Comparison of ENCODE assay signal across 21 cellular contexts in the genomic region with DNA sequence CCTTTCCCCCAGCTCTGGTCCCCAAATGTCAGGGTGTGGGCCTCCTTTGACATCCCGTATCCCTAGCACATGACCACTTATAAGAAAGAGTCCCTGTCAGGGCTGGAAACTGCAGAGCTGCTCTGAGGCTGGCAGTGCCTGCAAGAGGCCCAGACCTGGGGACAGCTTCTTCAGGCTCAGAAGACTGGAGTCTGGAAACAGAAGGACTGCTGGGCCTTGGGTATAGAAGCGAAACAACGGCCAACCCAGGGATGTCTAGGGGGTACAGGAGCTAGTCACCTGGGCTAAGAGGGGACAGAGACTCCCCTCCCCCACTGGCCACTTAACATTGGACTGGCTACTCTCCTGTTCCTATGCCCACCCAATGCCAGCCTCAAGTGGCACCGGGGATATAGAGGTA. TPM values are rescaled to one million over a fixed set of nuclear protein-coding genes. Genes with fewer than 3 reads are reported as not detected.
"Had no signal": no experiment of that assay in that cellular context is flagged by ENCODE, and none has a peak within 500 bp of the region (broad histone marks: within the 10 kb centered on the region; RNA-seq: fewer than 3 reads in every experiment).

No MANE protein-coding gene starts in this region.

- H3K9me3 ChIP-seq: prostate gland had no signal

- H3K4me3 Mint-ChIP-seq: activated CD4-positive, alpha-beta memory T cell treated with anti-CD3 and anti-CD28 coated beads, Interleukin-2, amount 10 ng/mL, durations not matched to agents 7 days and 5 days; activated naive CD4-positive, alpha-beta T cell treated with anti-CD3 and anti-CD28 coated beads, Interleukin-2, amount 10 ng/mL, durations not matched to agents 7 days and 5 days; activated naive CD8-positive, alpha-beta T cell treated with anti-CD3 and anti-CD28 coated beads, Interleukin-2, amount 50 U/mL, for 24 hours; stimulated activated naive CD8-positive, alpha-beta T cell treated with anti-CD3 and anti-CD28 coated beads, Interleukin-15, Interleukin-2, amounts not matched to agents 100 ng/mL and 50 ng/mL, for 24 hours had no signal

- H3K36me3 ChIP-seq: prostate gland had no signal

- DNase-seq: activated CD4-positive, alpha-beta memory T cell treated with anti-CD3 and anti-CD28 coated beads, Interleukin-2, amount 10 ng/mL, durations not matched to agents 7 days and 5 days; activated CD4-positive, alpha-beta T cell treated with anti-CD3 and anti-CD28 coated beads for 48 hours; activated CD4-positive, CD25-positive, alpha-beta regulatory T cell; activated naive CD4-positive, alpha-beta T cell treated with anti-CD3 and anti-CD28 coated beads, Interleukin-2, amount 10 ng/mL, durations not matched to agents 7 days and 5 days; activated naive CD8-positive, alpha-beta T cell treated with anti-CD3 and anti-CD28 coated beads, Interleukin-2, amount 50 U/mL, for 24 hours; activated T-cell treated with anti-CD3 and anti-CD28 coated beads, Interleukin-2, amount 50 U/mL, for 1 hour; caudate nucleus; foreskin melanocyte; glutamatergic neuron; nephron progenitor cell; right cardiac atrium; stimulated activated CD4-positive, alpha-beta T cell treated with anti-CD3 and anti-CD28 coated beads, Interleukin-15, amount 100 ng/mL, for 24 hours; stimulated activated CD4-positive, alpha-beta T cell treated with anti-CD3 and anti-CD28 coated beads, Interleukin-2, amount 100 ng/mL, for 48 hours; T1000 had no signal

- H3K4me1 ChIP-seq: prostate gland had no signal

- H3K27ac ChIP-seq: prostate gland, skin epidermis had no signal

- H3K9me3 Mint-ChIP-seq: activated CD4-positive, alpha-beta memory T cell treated with anti-CD3 and anti-CD28 coated beads, Interleukin-2, amount 10 ng/mL, durations not matched to agents 7 days and 5 days; activated naive CD4-positive, alpha-beta T cell treated with anti-CD3 and anti-CD28 coated beads, Interleukin-2, amount 10 ng/mL, durations not matched to agents 7 days and 5 days; activated naive CD8-positive, alpha-beta T cell treated with anti-CD3 and anti-CD28 coated beads, Interleukin-2, amount 50 U/mL, for 24 hours; activated T-helper 2 cell treated with anti-CD3 and anti-CD28 coated beads, Interferon-gamma antibody, Interleukin-2, Interleukin-4, amounts not matched to agents 10 μg/mL and 5 μg/mL and 100 μg/mL, durations not matched to agents 14 hours and 24 hours and 36 hours; mesothelial cell of epicardium; nephron progenitor cell; stimulated activated naive CD8-positive, alpha-beta T cell treated with anti-CD3 and anti-CD28 coated beads, Interleukin-15, Interleukin-2, amounts not matched to agents 100 ng/mL and 50 ng/mL, for 24 hours had no signal

- H3K4me3 ChIP-seq: lung, prostate gland, skin epidermis had no signal

- H3K4me1 Mint-ChIP-seq: activated naive CD8-positive, alpha-beta T cell treated with anti-CD3 and anti-CD28 coated beads, Interleukin-2, amount 50 U/mL, for 24 hours had no signal

- H3K27ac Mint-ChIP-seq: activated CD4-positive, alpha-beta memory T cell treated with anti-CD3 and anti-CD28 coated beads, Interleukin-2, amount 10 ng/mL, durations not matched to agents 7 days and 5 days; activated naive CD4-positive, alpha-beta T cell treated with anti-CD3 and anti-CD28 coated beads, Interleukin-2, amount 10 ng/mL, durations not matched to agents 7 days and 5 days; activated naive CD8-positive, alpha-beta T cell treated with anti-CD3 and anti-CD28 coated beads, Interleukin-2, amount 50 U/mL, for 24 hours; activated T-helper 2 cell treated with anti-CD3 and anti-CD28 coated beads, Interferon-gamma antibody, Interleukin-2, Interleukin-4, amounts not matched to agents 10 μg/mL and 5 μg/mL and 100 μg/mL, durations not matched to agents 14 hours and 24 hours and 36 hours; stimulated activated naive CD8-positive, alpha-beta T cell treated with anti-CD3 and anti-CD28 coated beads, Interleukin-15, Interleukin-2, amounts not matched to agents 100 ng/mL and 50 ng/mL, for 24 hours had no signal

- H3K36me3 Mint-ChIP-seq: activated naive CD4-positive, alpha-beta T cell treated with anti-CD3 and anti-CD28 coated beads, Interleukin-2, amount 10 ng/mL, durations not matched to agents 7 days and 5 days; mesothelial cell of epicardium had no signal

- ATAC-seq: activated naive CD8-positive, alpha-beta T cell treated with anti-CD3 and anti-CD28 coated beads, Interleukin-2, amount 50 U/mL, for 24 hours; right cardiac atrium had no signal

RNA-seq across cellular contexts. Expression of a gene that starts 4.7 kb away (rescaled TPM):
- total RNA-seq: activated CD4-positive, alpha-beta memory T cell treated with anti-CD3 and anti-CD28 coated beads, Interleukin-2, amount 10 ng/mL, durations not matched to agents 7 days and 5 days; activated T-helper 2 cell treated with anti-CD3 and anti-CD28 coated beads, Interferon-gamma antibody, Interleukin-2, Interleukin-4, amounts not matched to agents 10 μg/mL and 5 μg/mL and 100 μg/mL, durations not matched to agents 14 hours and 24 hours and 36 hours; T-helper 1 cell treated with Interleukin-12 subunit alpha and Interleukin-12 subunit beta and Interleukin-4 antibody, amounts not matched to agents 30 ng/mL and 1 ng/mL, for 36 hours had no signal
